Comparison of ENCODE assay signal across 18 cellular contexts in genomic region chr7:47950714-47951113, GRCh38. TPM values are rescaled to one million over a fixed set of nuclear protein-coding genes. Genes with fewer than 3 reads are reported as not detected.
DNase-seq lines count a peak whose midpoint lies in the region; ATAC-seq and TF ChIP-seq lines count a peak whose summit lies in the region.
"Had no signal": no experiment of that assay in that cellular context is flagged by ENCODE, and none has a peak within 500 bp of the region (broad histone marks: within the 10 kb centered on the region; RNA-seq: fewer than 3 reads in every experiment).

No MANE protein-coding gene starts in this region.

- TF ChIP-seq CTCF in right atrium auricular region (IDR thresholded peaks at IDR 0.05) (peak in 1 of 2 donors; percentile 17), fibroblast of pulmonary artery (IDR thresholded peaks at IDR 0.05; ENCODE audit: low read length, missing control alignments) (no peak), mucosa of descending colon (IDR thresholded peaks at IDR 0.05) (no peak)

- DNase-seq in Right ventricle myocardium superior (peak; percentile 66), right atrium auricular region (ENCODE audit: low spot score) (no peak), fibroblast of pulmonary artery (ENCODE audit: low read depth) (peak; percentile 25), mucosa of descending colon (peak; percentile 65 to 78 (median 77))
- DNase-seq in effector CD8-positive, alpha-beta T cell (lab: John Stamatoyannopoulos, UW) = no peak
- no peak for DNase-seq in activated T-cell treated with anti-CD3 and anti-CD28 coated beads, Interleukin-2, amount 50 U/mL, for 48 hours
- DNase-seq: activated naive CD4-positive, alpha-beta T cell; GOT3; kidney; NCI-H2029; nephron progenitor cell; SK-N-SH; stimulated activated naive CD8-positive, alpha-beta T cell treated with anti-CD3 and anti-CD28 coated beads, Interleukin-15, amount 100 ng/mL, for 72 hours had no signal

- H3K27me3 ChIP-seq in right atrium auricular region = no peaks in the 10 kb centered on the region
- H3K27me3 ChIP-seq: foreskin keratinocyte had no signal

- ATAC-seq in Right ventricle myocardium superior (ENCODE audit: poor library complexity) (peak; percentile 65), mucosa of descending colon (peak; percentile 90), HG03135 (IDR thresholded peaks at IDR 0.05; ENCODE audit: unreplicated experiment) (no peak), HG03571 (IDR thresholded peaks at IDR 0.05; ENCODE audit: unreplicated experiment) (no peak)
- ATAC-seq: foreskin keratinocyte; stimulated activated naive CD8-positive, alpha-beta T cell treated with anti-CD3 and anti-CD28 coated beads, Interleukin-15, amount 100 ng/mL, for 72 hours had no signal

- H3K27ac ChIP-seq in right atrium auricular region = no peak overlapping the region
- H3K27ac ChIP-seq: foreskin keratinocyte had no signal

- H3K9me3 ChIP-seq in right atrium auricular region (no peaks in the 10 kb centered on the region), mucosa of descending colon (no peaks in the 10 kb centered on the region)
- H3K9me3 ChIP-seq: SK-N-SH had no signal

- H3K4me1 ChIP-seq in right atrium auricular region (peaks cover 0 to 9% of the 10 kb centered on the region in 2 donors), mucosa of descending colon (ENCODE audit: low read depth) (peaks cover 14% of the 10 kb centered on the region)
- H3K4me1 ChIP-seq: foreskin keratinocyte had no signal

- intact Hi-C loops in Right ventricle myocardium superior (cut with DNase I) = no loop called here
- intact Hi-C loops in mucosa of descending colon (cut with DNase I, micrococcal nuclease) = no loop called here

- H3K4me3 ChIP-seq in right atrium auricular region (no peak overlapping the region), fibroblast of pulmonary artery (replicated peaks; ENCODE audit: low read depth, low read length) (no peak overlapping the region), mucosa of descending colon (no peak overlapping the region)
- H3K4me3 ChIP-seq: skin epidermis had no signal

- H3K36me3 ChIP-seq in right atrium auricular region = peaks cover 14% of the 10 kb centered on the region
- no peaks in the 10 kb centered on the region for H3K36me3 ChIP-seq in mucosa of descending colon (ENCODE audit: low read depth)

RNA-seq across cellular contexts. Expression of gene PKD1L1, which starts 2.4 kb away (rescaled TPM):
- 1.9 TPM for total RNA-seq in Right ventricle myocardium superior
- 1 to 10 TPM in 1 of 2 donors, under 1 TPM in 1; 0.98 to 1.1 TPM for total RNA-seq in right atrium auricular region
- total RNA-seq in mucosa of descending colon = under 1 TPM; 0.60 to 0.95 (median 0.61) TPM
- total RNA-seq: A673 had no signal

RNA-seq across cellular contexts. Expression of gene HUS1, which starts 28.7 kb away (rescaled TPM):
- total RNA-seq in Right ventricle myocardium superior (23.8 TPM), right atrium auricular region (10 to 100 TPM; 19.7 to 25.4 TPM), mucosa of descending colon (10 to 100 TPM; 44.8 to 53.7 (median 47.4) TPM)

Comparison
In these comparisons a context has a peak if more than half of its experiments do, and no peak if none do; other contexts are left out.
1. DNase-seq: peak in Right ventricle myocardium superior (single experiment), fibroblast of pulmonary artery (single experiment) and mucosa of descending colon (3 of 3); none in right atrium auricular region (single experiment), effector CD8-positive, alpha-beta T cell (single experiment) and activated T-cell treated with anti-CD3 and anti-CD28 coated beads, Interleukin-2, amount 50 U/mL, for 48 hours (0 of 2).
2. ATAC-seq: peak in Right ventricle myocardium superior (single experiment) and mucosa of descending colon (single experiment); none in HG03135 (single experiment) and HG03571 (single experiment).